Comparison of ENCODE assay signal across 8 cellular contexts in genomic region chr13:107864543-107865460, GRCh38.
DNase-seq lines count a peak whose midpoint lies in the region; ATAC-seq and TF ChIP-seq lines count a peak whose summit lies in the region.

No MANE protein-coding gene starts in this region.

- H2AFZ ChIP-seq in fibroblast of lung (ENCODE audit: low read length): no peak overlapping the region

- H3K9ac ChIP-seq in fibroblast of lung (ENCODE audit: insufficient read depth, low read length): no peak overlapping the region

- no peaks in the 10 kb centered on the region for H3K9me3 ChIP-seq in fibroblast of lung (ENCODE audit: control insufficient read depth, insufficient read depth, low read depth, low read length)
- no peaks in the 10 kb centered on the region for H3K9me3 ChIP-seq in suprapubic skin
- H3K9me3 ChIP-seq in WERI-Rb-1 (ENCODE audit: severe bottlenecking): no peaks in the 10 kb centered on the region

- H3K4me1 Mint-ChIP-seq in activated naive CD8-positive, alpha-beta T cell (ENCODE audit: low read depth): peaks cover 13% of the 10 kb centered on the region
- H3K4me1 Mint-ChIP-seq in activated naive CD8-positive, alpha-beta T cell treated with anti-CD3 and anti-CD28 coated beads for 36 hours: peaks cover 6% of the 10 kb centered on the region

- H3K27me3 Mint-ChIP-seq in activated naive CD8-positive, alpha-beta T cell: peaks cover 19% of the 10 kb centered on the region
- H3K27me3 Mint-ChIP-seq in activated naive CD8-positive, alpha-beta T cell treated with anti-CD3 and anti-CD28 coated beads for 36 hours: peaks cover 56% of the 10 kb centered on the region

- H4K20me1 ChIP-seq in fibroblast of lung (ENCODE audit: control insufficient read depth, extremely low read depth, insufficient read depth, low read length): peaks cover 1% of the 10 kb centered on the region

- ATAC-seq in HG03108 (IDR thresholded peaks at IDR 0.05; ENCODE audit: unreplicated experiment): no peak

- peak overlapping the region; percentile 42 for H3K4me3 Mint-ChIP-seq in activated naive CD8-positive, alpha-beta T cell
- no peak overlapping the region for H3K4me3 Mint-ChIP-seq in activated naive CD8-positive, alpha-beta T cell treated with anti-CD3 and anti-CD28 coated beads for 36 hours

- H3K36me3 Mint-ChIP-seq in activated naive CD8-positive, alpha-beta T cell: no peaks in the 10 kb centered on the region
- H3K36me3 Mint-ChIP-seq in activated naive CD8-positive, alpha-beta T cell treated with anti-CD3 and anti-CD28 coated beads for 36 hours: no peaks in the 10 kb centered on the region

- H3K4me3 ChIP-seq in fibroblast of lung (replicated peaks in 1 of 4; ENCODE audit: control extremely low read depth in 1 of 4, insufficient read depth in 1 of 4, low read depth in 3 of 4, low read length in 4 of 4): peak overlapping the region; percentile 29 to 73 (median 64)
- no peak overlapping the region for H3K4me3 ChIP-seq in suprapubic skin
- no peak overlapping the region for H3K4me3 ChIP-seq in WERI-Rb-1 (ENCODE audit: low read depth, low read length)

- no peak overlapping the region for H3K27ac Mint-ChIP-seq in activated naive CD8-positive, alpha-beta T cell
- H3K27ac Mint-ChIP-seq in activated naive CD8-positive, alpha-beta T cell treated with anti-CD3 and anti-CD28 coated beads for 36 hours: no peak overlapping the region

- TF ChIP-seq EP300 in suprapubic skin (IDR thresholded peaks at IDR 0.05): no peak

- TF ChIP-seq CTCF in fibroblast of lung (conservative IDR thresholded peaks at IDR 0.05 in 1 of 2, IDR thresholded peaks at IDR 0.05 in 1 of 2; ENCODE audit: low read depth in 1 of 2, low read length in 2 of 2) (no peak), suprapubic skin (IDR thresholded peaks at IDR 0.05) (no peak), WERI-Rb-1 (IDR thresholded peaks at IDR 0.05; ENCODE audit: low read depth, low read length) (no peak)

- H3K4me2 ChIP-seq in fibroblast of lung (ENCODE audit: extremely low read depth, insufficient read depth, low read length): peak overlapping the region; percentile 66

- no peaks in the 10 kb centered on the region for H3K4me1 ChIP-seq in fibroblast of lung (ENCODE audit: control insufficient read depth, extremely low read depth, insufficient read depth, low read length)
- peaks cover 25% of the 10 kb centered on the region for H3K4me1 ChIP-seq in suprapubic skin

- H3K79me2 ChIP-seq in fibroblast of lung (ENCODE audit: control insufficient read depth, insufficient read depth, low read length): peaks cover 3% of the 10 kb centered on the region

- H3K36me3 ChIP-seq in fibroblast of lung (ENCODE audit: control insufficient read depth, insufficient read depth, low read length): no peaks in the 10 kb centered on the region
- no peaks in the 10 kb centered on the region for H3K36me3 ChIP-seq in suprapubic skin
- no peaks in the 10 kb centered on the region for H3K36me3 ChIP-seq in WERI-Rb-1

- peaks cover 14% of the 10 kb centered on the region for H3K9me3 Mint-ChIP-seq in activated naive CD8-positive, alpha-beta T cell (ENCODE audit: low read depth)
- H3K9me3 Mint-ChIP-seq in activated naive CD8-positive, alpha-beta T cell treated with anti-CD3 and anti-CD28 coated beads for 36 hours: no peaks in the 10 kb centered on the region

- H3K27me3 ChIP-seq in fibroblast of lung (ENCODE audit: control insufficient read depth, insufficient read depth, low read length): peaks cover 2% of the 10 kb centered on the region
- H3K27me3 ChIP-seq in suprapubic skin: peaks cover 36% of the 10 kb centered on the region
- H3K27me3 ChIP-seq in WERI-Rb-1 (ENCODE audit: insufficient read depth, low read depth, severe bottlenecking): peaks cover 9% of the 10 kb centered on the region

- DNase-seq in activated naive CD8-positive, alpha-beta T cell treated with anti-CD3 and anti-CD28 coated beads for 36 hours: no peak
- DNase-seq in fibroblast of lung (ENCODE audit: low read depth in 2 of 2) (peak; percentile 71 to 86), smooth muscle cell of the brain vasculature (ENCODE audit: low read depth, low spot score) (peak; percentile 26), suprapubic skin (ENCODE audit: low spot score in 2 of 2) (no peak), WERI-Rb-1 (no peak)

- WGBS in suprapubic skin: 30% methylated on average over 11 of the region's 11 CpGs

- TF ChIP-seq POLR2A in suprapubic skin (IDR thresholded peaks at IDR 0.05): no peak

- H3K27ac ChIP-seq in fibroblast of lung (ENCODE audit: insufficient read depth, low read length): no peak overlapping the region
- H3K27ac ChIP-seq in suprapubic skin: no peak overlapping the region
- H3K27ac ChIP-seq in WERI-Rb-1: no peak overlapping the region

TF ChIP-seq in PFSK-1, 5 proteins besides CTCF, POLR2A, EP300 and RAD21:
- peak; percentile 79 to 95 for TF ChIP-seq REST (IDR thresholded peaks at IDR 0.05; ENCODE audit: insufficient read depth in 1 of 2, low read depth in 2 of 2, low read length in 2 of 2)
- TF ChIP-seq SIN3A (IDR thresholded peaks at IDR 0.05; ENCODE audit: borderline replicate concordance, insufficient read depth, low read length): no peak
- TF ChIP-seq TAF1 (IDR thresholded peaks at IDR 0.05; ENCODE audit: borderline replicate concordance, insufficient read depth, low read length): no peak
- no peak for TF ChIP-seq FOXP2 (optimal IDR thresholded peaks at IDR 0.05; ENCODE audit: borderline replicate concordance, extremely low read depth, extremely low read length, insufficient read depth)

Comparison
In these comparisons a context has a peak if more than half of its experiments do, and no peak if none do; other contexts are left out.
1. DNase-seq: peak in fibroblast of lung (2 of 2) and smooth muscle cell of the brain vasculature (single experiment); none in activated naive CD8-positive, alpha-beta T cell treated with anti-CD3 and anti-CD28 coated beads for 36 hours (single experiment), suprapubic skin (0 of 2) and WERI-Rb-1 (single experiment).
2. H3K4me3 ChIP-seq: peak in fibroblast of lung (4 of 4); none in suprapubic skin (single experiment) and WERI-Rb-1 (single experiment).